1 cellular context compared by ENCODE assay signal in the genomic region with DNA sequence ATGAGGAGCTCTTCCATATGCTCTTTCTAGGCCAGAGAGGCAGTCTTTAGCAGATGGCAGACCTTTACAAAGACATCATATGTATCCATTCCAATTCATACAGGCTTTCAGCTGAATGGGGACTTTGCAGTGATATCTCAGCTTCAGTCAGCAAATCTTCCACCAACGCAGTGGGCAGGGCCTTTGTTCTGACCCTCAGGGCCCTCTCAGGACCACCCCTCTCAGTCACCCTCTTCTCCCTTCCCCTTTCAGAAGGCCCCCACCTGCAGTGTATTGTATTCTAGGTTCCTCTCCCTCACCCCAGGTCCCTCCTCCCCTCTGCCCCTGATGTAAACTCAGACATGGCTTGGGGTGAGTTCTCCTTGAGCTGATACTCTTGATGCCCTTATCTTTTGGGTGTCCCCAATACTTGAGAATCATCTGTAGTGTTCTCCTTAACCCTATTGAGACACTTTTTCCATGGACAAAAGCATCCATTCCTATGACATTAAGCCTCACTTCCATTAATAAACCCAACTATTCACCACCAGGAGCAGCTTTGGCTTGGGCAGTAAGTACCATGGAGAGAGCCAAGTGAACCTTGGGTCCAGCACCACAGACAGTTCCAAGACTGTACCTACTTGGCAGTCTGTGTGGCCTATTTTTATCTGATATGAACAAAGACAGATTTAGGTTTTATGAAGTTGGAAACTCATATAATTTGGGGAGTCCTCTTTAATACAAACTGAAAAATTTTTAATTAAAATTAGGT.
TF ChIP-seq lines count a peak whose summit lies in the region.

No MANE protein-coding gene starts in this region.

TF ChIP-seq in WTC11, 78 proteins besides CTCF, POLR2A, EP300 and RAD21 (continued from another document):
- TF ChIP-seq PRRX2 (CRISPR knock-in tag; IDR thresholded peaks at IDR 0.05) (peak; percentile 82; the same call in 1 of the 2 replicates), KAT7 (CRISPR knock-in tag; IDR thresholded peaks at IDR 0.05; ENCODE audit: borderline replicate concordance) (no peak), ESRRA (CRISPR knock-in tag; IDR thresholded peaks at IDR 0.05; ENCODE audit: borderline replicate concordance) (peak; percentile 63; the same call in 1 of the 2 replicates), ATF1 (CRISPR knock-in tag; IDR thresholded peaks at IDR 0.05) (peak; percentile 77; the same call in 1 of the 2 replicates), GTF2I (CRISPR knock-in tag; conservative IDR thresholded peaks at IDR 0.05) (no peak), ZNF423 (CRISPR knock-in tag; IDR thresholded peaks at IDR 0.05) (peak; percentile 37; the same call in 1 of the 2 replicates), ZNF317 (CRISPR knock-in tag; IDR thresholded peaks at IDR 0.05; ENCODE audit: borderline replicate concordance, low read depth) (peak; percentile 52; the same call in 1 of the 2 replicates), SOX15 (CRISPR knock-in tag; IDR thresholded peaks at IDR 0.05) (no peak), ZNF138 (CRISPR knock-in tag; conservative IDR thresholded peaks at IDR 0.05) (no peak), NR2C2 (CRISPR knock-in tag; IDR thresholded peaks at IDR 0.05) (peak; percentile 72), FOXK1 (CRISPR knock-in tag; IDR thresholded peaks at IDR 0.05) (peak; percentile 91)
- TF ChIP-seq, protein P1, sequence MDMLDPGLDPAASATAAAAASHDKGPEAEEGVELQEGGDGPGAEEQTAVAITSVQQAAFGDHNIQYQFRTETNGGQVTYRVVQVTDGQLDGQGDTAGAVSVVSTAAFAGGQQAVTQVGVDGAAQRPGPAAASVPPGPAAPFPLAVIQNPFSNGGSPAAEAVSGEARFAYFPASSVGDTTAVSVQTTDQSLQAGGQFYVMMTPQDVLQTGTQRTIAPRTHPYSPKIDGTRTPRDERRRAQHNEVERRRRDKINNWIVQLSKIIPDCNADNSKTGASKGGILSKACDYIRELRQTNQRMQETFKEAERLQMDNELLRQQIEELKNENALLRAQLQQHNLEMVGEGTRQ (CRISPR knock-in tag; IDR thresholded peaks at IDR 0.05) = no peak
TF ChIP-seq in WTC11: peak in this region for 49.
